8 cellular contexts compared by ENCODE assay signal in the genomic region with DNA sequence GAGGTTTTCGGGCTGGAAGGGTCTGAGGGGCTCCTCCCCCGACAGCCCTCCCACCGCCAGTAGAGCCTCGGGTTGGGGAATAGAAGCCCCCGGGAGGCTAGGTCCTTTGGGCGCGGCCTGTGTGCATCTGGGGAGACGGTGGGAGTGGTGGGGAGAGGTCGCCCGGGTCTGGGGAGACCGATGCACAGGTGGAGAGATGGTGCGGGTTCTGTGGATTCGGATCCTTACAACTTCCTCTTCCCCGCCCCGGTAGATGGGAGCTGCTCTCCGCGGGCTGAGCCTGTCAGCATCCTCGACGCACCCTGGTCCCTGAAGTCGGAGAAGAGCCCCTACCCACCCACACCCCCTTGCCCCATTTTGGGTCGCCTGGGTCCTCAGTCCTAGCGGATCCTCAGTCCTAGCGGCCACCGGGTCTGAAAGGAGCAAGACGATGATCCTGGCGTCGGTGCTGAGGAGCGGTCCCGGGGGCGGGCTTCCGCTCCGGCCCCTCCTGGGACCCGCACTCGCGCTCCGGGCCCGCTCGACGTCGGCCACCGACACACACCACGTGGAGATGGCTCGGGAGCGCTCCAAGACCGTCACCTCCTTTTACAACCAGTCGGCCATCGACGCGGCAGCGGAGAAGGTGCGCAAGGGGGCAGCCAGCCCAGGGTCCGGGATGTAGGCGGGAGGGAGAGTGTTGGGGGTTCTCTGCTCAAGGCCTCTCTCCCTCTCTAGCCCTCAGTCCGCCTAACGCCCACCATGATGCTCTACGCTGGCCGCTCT. TPM values are rescaled to one million over a fixed set of nuclear protein-coding genes. Genes with fewer than 3 reads are reported as not detected.
DNase-seq lines count a peak whose midpoint lies in the region; ATAC-seq and TF ChIP-seq lines count a peak whose summit lies in the region.

No MANE protein-coding gene starts in this region.

- no peaks in the 10 kb centered on the region for H4K20me1 ChIP-seq in DOHH2 (ENCODE audit: control insufficient read depth, insufficient read depth, low read depth, low read length)

- H3K9me3 ChIP-seq in DOHH2 (ENCODE audit: control insufficient read depth, insufficient read depth, low read length) (no peaks in the 10 kb centered on the region), ovary (no peaks in the 10 kb centered on the region)

- H3K4me3 ChIP-seq in DOHH2 (ENCODE audit: low read length) (peak overlapping the region; percentile 92), ovary (peak overlapping the region; percentile 84)

- intact Hi-C loops in ovary (cut with DNase I): no loop called here

- no peak for TF ChIP-seq EP300 in ovary (IDR thresholded peaks at IDR 0.05)

- DNase-seq in RWPE1 (ENCODE audit: low spot score): no peak
- no peak for DNase-seq in ovary
- no peak for DNase-seq in activated CD8-positive, alpha-beta memory T cell treated with anti-CD3 and anti-CD28 coated beads, Interleukin-2, amount 50 U/mL, for 4 hours
- DNase-seq in stimulated activated naive CD4-positive, alpha-beta T cell treated with Interleukin-2 at 50 U/mL for 16 hours (lab: John Stamatoyannopoulos, UW): no peak
- no peak for DNase-seq in GDM1 (lab: John Stamatoyannopoulos, UW)

- H3F3A ChIP-seq in DOHH2 (ENCODE audit: control insufficient read depth, insufficient read depth): peaks cover 9% of the 10 kb centered on the region

- H3K4me1 ChIP-seq in DOHH2 (ENCODE audit: control insufficient read depth, low read length): peaks cover 25% of the 10 kb centered on the region
- H3K4me1 ChIP-seq in ovary (ENCODE audit: insufficient read depth): peaks cover 6% of the 10 kb centered on the region

- CTCF ChIA-PET in RWPE1 (lab: Yijun Ruan, JAX): no interaction called here

- peaks cover 20% of the 10 kb centered on the region for H3K79me2 ChIP-seq in DOHH2 (ENCODE audit: control insufficient read depth, low read length)

- peak overlapping the region; percentile 99 for H3K4me2 ChIP-seq in DOHH2 (ENCODE audit: low read length)

- peaks cover 48% of the 10 kb centered on the region for H3K36me3 ChIP-seq in DOHH2 (ENCODE audit: control insufficient read depth, low read length)
- H3K36me3 ChIP-seq in ovary: no peaks in the 10 kb centered on the region

- peak overlapping the region; percentile 36; the same call in 1 of the 2 replicates for H3K27ac ChIP-seq in DOHH2 (ENCODE audit: low read depth, low read length)
- peak overlapping the region; percentile 92 for H3K27ac ChIP-seq in RWPE1
- peak overlapping the region; percentile 76 to 81 for H3K27ac ChIP-seq in ovary

- 27 to 34% (median 30%) methylated on average over 56 to 57 of the region's 57 CpGs for WGBS in ovary, 3 donors

- POLR2A ChIA-PET in RWPE1 (lab: Yijun Ruan, JAX; ENCODE audit: low non-redundant PET): no interaction called here

- no peaks in the 10 kb centered on the region for H3K27me3 ChIP-seq in DOHH2 (ENCODE audit: control insufficient read depth, low read length)
- H3K27me3 ChIP-seq in ovary: no peaks in the 10 kb centered on the region

- H3K9me2 ChIP-seq in DOHH2 (replicated peaks; ENCODE audit: control insufficient read depth, low read length): no peaks in the 10 kb centered on the region

- ATAC-seq in esophagus mucosa (peak; percentile 9), GM19455 (IDR thresholded peaks at IDR 0.05; ENCODE audit: unreplicated experiment) (no peak)

- no peak for TF ChIP-seq POLR2A in ovary (IDR thresholded peaks at IDR 0.05)

- no peak for TF ChIP-seq CTCF in DOHH2 (IDR thresholded peaks at IDR 0.05; ENCODE audit: low read depth, low read length, poor library complexity, severe bottlenecking)
- TF ChIP-seq CTCF in RWPE1 (conservative IDR thresholded peaks at IDR 0.05; ENCODE audit: low read depth): no peak
- no peak for TF ChIP-seq CTCF in ovary (IDR thresholded peaks at IDR 0.05)

RNA-seq across cellular contexts. Expression of gene BCKDK, which starts 0.8 kb away (rescaled TPM):
- total RNA-seq in esophagus mucosa: 21.5 TPM
- 10 to 100 TPM; 34.1 to 51.9 (median 40.5) TPM for total RNA-seq in ovary
- polyA plus RNA-seq in ovary: 10 to 100 TPM; 18.6 to 29.2 TPM

RNA-seq across cellular contexts. Expression of gene KAT8, which starts 8.5 kb away (rescaled TPM):
- total RNA-seq in esophagus mucosa (25.5 TPM), ovary (100 to 1,000 TPM in 4 of 7 donors, 10 to 100 TPM in 3; 71.5 to 129 (median 105) TPM)
- polyA plus RNA-seq in ovary: 10 to 100 TPM; 66.4 to 87.0 TPM

RNA-seq across cellular contexts. Expression of gene VKORC1, which starts 14.4 kb away (rescaled TPM):
- total RNA-seq in esophagus mucosa (22.3 TPM), ovary (100 to 1,000 TPM in 1 of 7 donors, 10 to 100 TPM in 6; 72.1 to 114 (median 84.5) TPM)
- 100 to 1,000 TPM; 117 to 141 TPM for polyA plus RNA-seq in ovary

RNA-seq across cellular contexts. Expression of gene PRSS53, which starts 20.2 kb away (rescaled TPM):
- 0.48 TPM for total RNA-seq in esophagus mucosa
- total RNA-seq in ovary: 1 to 10 TPM; 1.1 to 2.9 (median 1.5) TPM
- 1 to 10 TPM in 1 of 2 donors, under 1 TPM in 1; 0.30 to 1.4 TPM for polyA plus RNA-seq in ovary

RNA-seq across cellular contexts. Expression of gene PRSS8, which starts 26.6 kb away (rescaled TPM):
- total RNA-seq in esophagus mucosa (59.3 TPM), ovary (10 to 100 TPM in 1 of 7 donors, 1 to 10 TPM in 4, not detected in 2; 1.4 to 47.0 (median 2.4) TPM)
- polyA plus RNA-seq in ovary: under 1 TPM in 1 of 2 donors, not detected in 1; 0.05 TPM

Comparison
In these comparisons a context has a peak if more than half of its experiments do, and no peak if none do; other contexts are left out.
1. H3K27ac ChIP-seq: peak in every context shown above with its lines; median percentile 92 in RWPE1; 78 in ovary; 36 in DOHH2.